Comparison of ENCODE assay signal across 11 cellular contexts in the genomic region with DNA sequence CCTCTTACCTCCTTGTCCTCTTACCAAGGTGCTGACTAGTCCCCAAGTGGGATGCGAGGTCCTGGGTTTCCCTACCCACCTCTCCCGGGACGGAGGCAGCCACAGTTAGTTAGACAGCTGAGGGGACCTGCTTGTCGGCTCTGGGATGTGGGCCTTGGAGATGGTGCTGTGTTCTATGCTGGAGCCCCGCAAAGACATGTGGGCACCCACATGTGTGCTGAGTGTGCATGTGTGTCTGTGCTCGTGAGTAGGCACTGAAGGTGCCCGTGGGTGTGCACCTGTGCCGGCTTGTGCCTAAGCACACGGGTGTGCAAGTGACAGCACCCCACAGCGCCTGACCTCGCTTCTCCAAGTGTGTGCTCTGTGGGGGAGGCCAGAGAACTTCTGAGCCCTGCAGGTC.
DNase-seq lines count a peak whose midpoint lies in the region; ATAC-seq and TF ChIP-seq lines count a peak whose summit lies in the region.
"Had no signal": no experiment of that assay in that cellular context is flagged by ENCODE, and none has a peak within 500 bp of the region (broad histone marks: within the 10 kb centered on the region; RNA-seq: fewer than 3 reads in every experiment).

No MANE protein-coding gene starts in this region.

- no peak for TF ChIP-seq EP300 in esophagus muscularis mucosa (IDR thresholded peaks at IDR 0.05)

- 43% methylated on average over 4 of the region's 11 CpGs for WGBS in esophagus muscularis mucosa

- DNase-seq in CD14-positive monocyte (ENCODE audit: low spot score): no peak
- no peak for DNase-seq in esophagus muscularis mucosa (ENCODE audit: extremely low spot score)
- no peak for DNase-seq in progenitor cell of endocrine pancreas (ENCODE audit: low spot score, unreplicated experiment)
- DNase-seq in erythroblast (lab: John Stamatoyannopoulos, UW): no peak
- no peak for DNase-seq in sciatic nerve (ENCODE audit: low spot score)
- DNase-seq: activated T-cell treated with anti-CD3 and anti-CD28 coated beads, Interleukin-2, amount 50 U/mL, for 1 hour; NCI-H1930 had no signal

- H3K27ac Mint-ChIP-seq in CD14-positive monocyte (no peak overlapping the region), IgD-negative memory B cell (no peak overlapping the region), progenitor cell of endocrine pancreas (no peak overlapping the region)

- peaks cover 9 to 23% (median 14%) of the 10 kb centered on the region in 4 donors for H3K4me1 ChIP-seq in esophagus muscularis mucosa

- H3K9me3 ChIP-seq in esophagus muscularis mucosa: peaks cover 0 to 2% (median under 1%) of the 10 kb centered on the region in 4 donors

- TF ChIP-seq CTCF in CD14-positive monocyte (IDR thresholded peaks at IDR 0.05) (no peak), esophagus muscularis mucosa (IDR thresholded peaks at IDR 0.05) (no peak), progenitor cell of endocrine pancreas (IDR thresholded peaks at IDR 0.05; ENCODE audit: unreplicated experiment) (no peak)

- peak overlapping the region; percentile 71 to 81 for H3K4me3 Mint-ChIP-seq in CD14-positive monocyte
- peak overlapping the region in 3 of 4 donors; percentile 32 to 52 (median 51) for H3K4me3 Mint-ChIP-seq in IgD-negative memory B cell
- H3K4me3 Mint-ChIP-seq in progenitor cell of endocrine pancreas (ENCODE audit: low read depth): peak overlapping the region; percentile 64

- peaks cover 0 to 9% of the 10 kb centered on the region in 2 donors for H3K36me3 Mint-ChIP-seq in CD14-positive monocyte
- H3K36me3 Mint-ChIP-seq in IgD-negative memory B cell: no peaks in the 10 kb centered on the region
- no peaks in the 10 kb centered on the region for H3K36me3 Mint-ChIP-seq in progenitor cell of endocrine pancreas (ENCODE audit: insufficient read depth)

- ATAC-seq in HG02885 (IDR thresholded peaks at IDR 0.05; ENCODE audit: poor library complexity, unreplicated experiment): no peak
- ATAC-seq in GM21723 (IDR thresholded peaks at IDR 0.05; ENCODE audit: unreplicated experiment): no peak
- ATAC-seq in sciatic nerve: no peak

- H3K4me3 ChIP-seq in esophagus muscularis mucosa: peak overlapping the region; percentile 56 to 67 (median 58)

- TF ChIP-seq POLR2A in esophagus muscularis mucosa (IDR thresholded peaks at IDR 0.05; ENCODE audit: low read depth) (no peak), erythroblast (IDR thresholded peaks at IDR 0.05; ENCODE audit: low read length) (no peak)

- H3K9me3 Mint-ChIP-seq in CD14-positive monocyte: peaks cover 5 to 16% (median 10%) of the 10 kb centered on the region in 7 donors
- H3K9me3 Mint-ChIP-seq in IgD-negative memory B cell: peaks cover 0 to 3% (median 0%) of the 10 kb centered on the region in 3 donors
- H3K9me3 Mint-ChIP-seq in progenitor cell of endocrine pancreas (ENCODE audit: low read depth): no peaks in the 10 kb centered on the region

- H3K27me3 Mint-ChIP-seq in CD14-positive monocyte (ENCODE audit: low read depth in 3 of 3) (peaks cover 17 to 43% (median 42%) of the 10 kb centered on the region in 3 donors), IgD-negative memory B cell (peaks cover 32% of the 10 kb centered on the region), progenitor cell of endocrine pancreas (peaks cover 51% of the 10 kb centered on the region)

- H3K4me1 Mint-ChIP-seq in CD14-positive monocyte (peaks cover 69% of the 10 kb centered on the region), IgD-negative memory B cell (peaks cover 0 to 2% (median 0%) of the 10 kb centered on the region in 3 donors), progenitor cell of endocrine pancreas (ENCODE audit: low read depth) (peaks cover 10% of the 10 kb centered on the region)

- H3K27me3 ChIP-seq in esophagus muscularis mucosa: no peaks in the 10 kb centered on the region

- H3K36me3 ChIP-seq in esophagus muscularis mucosa: no peaks in the 10 kb centered on the region

- intact Hi-C loops in CD14-positive monocyte (cut with micrococcal nuclease) (no loop called here), esophagus muscularis mucosa (cut with DNase I) (no loop called here), sciatic nerve (cut with DNase I) (no loop called here)

- H3K27ac ChIP-seq in esophagus muscularis mucosa (replicated peaks in 1 of 4): no peak overlapping the region
- H3K27ac ChIP-seq: epithelial cell of prostate had no signal
